19 cellular contexts compared by ENCODE assay signal in genomic region chr13:30727491-30728350, GRCh38. TPM values are rescaled to one million over a fixed set of nuclear protein-coding genes. Genes with fewer than 3 reads are reported as not detected.
DNase-seq lines count a peak whose midpoint lies in the region; ATAC-seq and TF ChIP-seq lines count a peak whose summit lies in the region.
"Had no signal": no experiment of that assay in that cellular context is flagged by ENCODE, and none has a peak within 500 bp of the region (broad histone marks: within the 10 kb centered on the region; RNA-seq: fewer than 3 reads in every experiment).

No MANE protein-coding gene starts in this region.

- ATAC-seq in activated naive CD4-positive, alpha-beta T cell treated with anti-CD3 and anti-CD28 coated beads, Interleukin-2, amount 50 U/mL, for 72 hours, result no peak
- ATAC-seq in stimulated activated effector memory CD8-positive, alpha-beta T cell treated with anti-CD3 and anti-CD28 coated beads, Interleukin-12 subunit alpha, Interleukin-12 subunit beta, amount 100 ng/mL, for 72 hours, result no peak
- ATAC-seq: A549 had no signal

- no peak overlapping the region for H3K4me3 Mint-ChIP-seq in activated naive CD4-positive, alpha-beta T cell treated with anti-CD3 and anti-CD28 coated beads, Interleukin-2, amount 50 U/mL, for 24 hours
- no peak overlapping the region for H3K4me3 Mint-ChIP-seq in endodermal cell
- H3K4me3 Mint-ChIP-seq in stimulated activated effector memory CD8-positive, alpha-beta T cell treated with anti-CD3 and anti-CD28 coated beads, Interleukin-12 subunit alpha, Interleukin-12 subunit beta, amount 100 ng/mL, for 72 hours, result no peak overlapping the region
- H3K4me3 Mint-ChIP-seq: IgD-negative memory B cell had no signal

- no peaks in the 10 kb centered on the region for H3K36me3 Mint-ChIP-seq in activated naive CD4-positive, alpha-beta T cell treated with anti-CD3 and anti-CD28 coated beads, Interleukin-2, amount 50 U/mL, for 24 hours
- no peaks in the 10 kb centered on the region for H3K36me3 Mint-ChIP-seq in activated naive CD4-positive, alpha-beta T cell treated with anti-CD3 and anti-CD28 coated beads, Interleukin-2, amount 50 U/mL, for 72 hours
- no peaks in the 10 kb centered on the region for H3K36me3 Mint-ChIP-seq in endodermal cell (ENCODE audit: low read depth)
- H3K36me3 Mint-ChIP-seq in stimulated activated effector memory CD8-positive, alpha-beta T cell treated with anti-CD3 and anti-CD28 coated beads, Interleukin-12 subunit alpha, Interleukin-12 subunit beta, amount 100 ng/mL, for 72 hours, result no peaks in the 10 kb centered on the region
- H3K36me3 Mint-ChIP-seq: IgD-negative memory B cell had no signal

- TF ChIP-seq CTCF in endodermal cell (conservative IDR thresholded peaks at IDR 0.05), result no peak

- no peak overlapping the region for H3K9ac ChIP-seq in endodermal cell (ENCODE audit: extremely low read depth, low read length, poor library complexity, severe bottlenecking)

- H3K4me3 ChIP-seq in endodermal cell (ENCODE audit: low read length), result no peak overlapping the region
- no peak overlapping the region for H3K4me3 ChIP-seq in MG63
- H3K4me3 ChIP-seq: A549, HAP-1, SJSA1 had no signal

- H3K4me1 Mint-ChIP-seq in activated naive CD4-positive, alpha-beta T cell treated with anti-CD3 and anti-CD28 coated beads, Interleukin-2, amount 50 U/mL, for 24 hours, result peaks cover 4% of the 10 kb centered on the region
- H3K4me1 Mint-ChIP-seq in endodermal cell, result peaks cover 5% of the 10 kb centered on the region
- no peaks in the 10 kb centered on the region for H3K4me1 Mint-ChIP-seq in stimulated activated effector memory CD8-positive, alpha-beta T cell treated with anti-CD3 and anti-CD28 coated beads, Interleukin-12 subunit alpha, Interleukin-12 subunit beta, amount 100 ng/mL, for 72 hours

- 91 to 94% methylated on average over 6 of the region's 6 CpGs for WGBS in endodermal cell (ENCODE audit: insufficient coverage in 1 of 2, insufficient read length in 1 of 2), 2 experiments

- peak overlapping the region; percentile 46 for H3K27ac Mint-ChIP-seq in activated naive CD4-positive, alpha-beta T cell treated with anti-CD3 and anti-CD28 coated beads, Interleukin-2, amount 50 U/mL, for 24 hours
- no peak overlapping the region for H3K27ac Mint-ChIP-seq in activated naive CD4-positive, alpha-beta T cell treated with anti-CD3 and anti-CD28 coated beads, Interleukin-2, amount 50 U/mL, for 72 hours
- no peak overlapping the region for H3K27ac Mint-ChIP-seq in endodermal cell
- no peak overlapping the region for H3K27ac Mint-ChIP-seq in stimulated activated effector memory CD8-positive, alpha-beta T cell treated with anti-CD3 and anti-CD28 coated beads, Interleukin-12 subunit alpha, Interleukin-12 subunit beta, amount 100 ng/mL, for 72 hours
- H3K27ac Mint-ChIP-seq: CD14-positive monocyte, IgD-negative memory B cell had no signal

- H3K27me3 ChIP-seq in endodermal cell (ENCODE audit: control insufficient read depth, insufficient read depth, low read length, poor library complexity, severe bottlenecking) (no peaks in the 10 kb centered on the region), MG63 (no peaks in the 10 kb centered on the region)
- H3K27me3 ChIP-seq: SJSA1 had no signal

- H3K27ac ChIP-seq in endodermal cell (ENCODE audit: low read depth, low read length), result no peak overlapping the region
- H3K27ac ChIP-seq: A549, RWPE1, SJSA1 had no signal

- H3K9me3 Mint-ChIP-seq in activated naive CD4-positive, alpha-beta T cell treated with anti-CD3 and anti-CD28 coated beads, Interleukin-2, amount 50 U/mL, for 24 hours, result no peaks in the 10 kb centered on the region
- H3K9me3 Mint-ChIP-seq in activated naive CD4-positive, alpha-beta T cell treated with anti-CD3 and anti-CD28 coated beads, Interleukin-2, amount 50 U/mL, for 72 hours, result peaks cover 0 to 8% of the 10 kb centered on the region in 2 donors
- H3K9me3 Mint-ChIP-seq in endodermal cell, result no peaks in the 10 kb centered on the region
- peaks cover 4% of the 10 kb centered on the region for H3K9me3 Mint-ChIP-seq in stimulated activated effector memory CD8-positive, alpha-beta T cell treated with anti-CD3 and anti-CD28 coated beads, Interleukin-12 subunit alpha, Interleukin-12 subunit beta, amount 100 ng/mL, for 72 hours
- H3K9me3 Mint-ChIP-seq: IgD-negative memory B cell had no signal

- no peak for DNase-seq in activated naive CD4-positive, alpha-beta T cell treated with anti-CD3 and anti-CD28 coated beads, Interleukin-2, amount 50 U/mL, for 72 hours (ENCODE audit: low spot score in 2 of 2)
- DNase-seq in NCI-H69 (lab: John Stamatoyannopoulos, UW) (peak; percentile 22), endodermal cell (peak; percentile 2), MG63 (no peak), NCI-H226 (no peak)
- no peak for DNase-seq in stimulated activated effector memory CD8-positive, alpha-beta T cell treated with anti-CD3 and anti-CD28 coated beads, Interleukin-12 subunit alpha, Interleukin-12 subunit beta, amount 100 ng/mL, for 72 hours (ENCODE audit: low spot score in 2 of 2)
- DNase-seq: COR-L47; DMS79; NCI-H1092; NCI-H510A; NK-92 treated with Interleukin-12 subunit alpha and Interleukin-12 subunit beta, amount 100 ng/mL, for 24 hours; OCI-M1 had no signal

- H3K27me3 Mint-ChIP-seq in activated naive CD4-positive, alpha-beta T cell treated with anti-CD3 and anti-CD28 coated beads, Interleukin-2, amount 50 U/mL, for 24 hours, result no peaks in the 10 kb centered on the region
- H3K27me3 Mint-ChIP-seq in endodermal cell (ENCODE audit: insufficient read depth), result no peaks in the 10 kb centered on the region

- H3K9me3 ChIP-seq in endodermal cell (ENCODE audit: control insufficient read depth, low read length) (no peaks in the 10 kb centered on the region), MG63 (no peaks in the 10 kb centered on the region)
- H3K9me3 ChIP-seq: A549, HAP-1, SJSA1 had no signal

- no peaks in the 10 kb centered on the region for H3K36me3 ChIP-seq in endodermal cell (ENCODE audit: control insufficient read depth, insufficient read depth, low read length)
- H3K36me3 ChIP-seq in MG63, result no peaks in the 10 kb centered on the region
- H3K36me3 ChIP-seq: HAP-1, SJSA1 had no signal

- H3K4me1 ChIP-seq in endodermal cell (ENCODE audit: control insufficient read depth, insufficient read depth, low read length), result no peaks in the 10 kb centered on the region
- H3K4me1 ChIP-seq: A549, HAP-1, SJSA1 had no signal

RNA-seq across cellular contexts. Expression of gene ALOX5AP, which starts 7.6 kb away (rescaled TPM):
- total RNA-seq in activated naive CD4-positive, alpha-beta T cell treated with anti-CD3 and anti-CD28 coated beads, Interleukin-2, amount 50 U/mL, for 72 hours, result 10 to 100 TPM; 11.5 to 36.2 TPM
- total RNA-seq in endodermal cell, result not detected
- 0.36 TPM for polyA plus RNA-seq in endodermal cell (2013, experiment 1 of 2)
- 0.41 TPM for polyA plus RNA-seq in endodermal cell (2013, experiment 2 of 2)
- total RNA-seq in MG63 (2014; rRNA removed; shearing (Covaris generic); ENCODE audit: low replicate concordance), result not detected in 2 replicates

Comparison
In these comparisons a context has a peak if more than half of its experiments do, and no peak if none do; other contexts are left out.
1. DNase-seq: peak in NCI-H69 (single experiment) and endodermal cell (single experiment); none in activated naive CD4-positive, alpha-beta T cell treated with anti-CD3 and anti-CD28 coated beads, Interleukin-2, amount 50 U/mL, for 72 hours (0 of 2), MG63 (single experiment), stimulated activated effector memory CD8-positive, alpha-beta T cell treated with anti-CD3 and anti-CD28 coated beads, Interleukin-12 subunit alpha, Interleukin-12 subunit beta, amount 100 ng/mL, for 72 hours (0 of 2) and NCI-H226 (single experiment).
2. RNA of gene ALOX5AP, which starts 7.6 kb away (total RNA-seq): 11.5 to 36.2 TPM in activated naive CD4-positive, alpha-beta T cell treated with anti-CD3 and anti-CD28 coated beads, Interleukin-2, amount 50 U/mL, for 72 hours; not detected in endodermal cell and not detected in MG63; every median in the first group is over 10 times any median in the second.